ENCODE assay signal across 1 cellular context in the genomic region with DNA sequence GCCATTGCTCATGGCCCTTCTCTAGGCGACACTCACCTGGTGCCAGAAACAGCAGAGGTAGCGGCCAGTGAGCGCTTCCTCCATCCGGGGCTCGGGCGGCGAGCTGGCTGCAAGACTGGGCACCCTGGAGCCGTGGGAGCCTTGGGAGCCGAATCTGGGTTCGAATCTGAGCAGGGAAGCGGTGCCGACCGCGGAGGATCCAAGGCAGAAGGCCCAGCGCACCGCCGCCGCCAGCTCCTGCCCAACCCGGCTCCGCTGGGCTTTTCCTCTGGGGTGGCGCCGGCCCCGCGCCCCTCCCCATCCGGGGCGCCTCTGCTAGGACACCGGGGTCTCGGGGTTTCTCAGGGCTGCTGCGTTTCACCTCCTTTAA.
TF ChIP-seq lines count a peak whose summit lies in the region.

No MANE protein-coding gene starts in this region.

TF ChIP-seq in HepG2, 621 proteins besides CTCF, POLR2A, EP300 and RAD21:
- TF ChIP-seq, protein P1, sequence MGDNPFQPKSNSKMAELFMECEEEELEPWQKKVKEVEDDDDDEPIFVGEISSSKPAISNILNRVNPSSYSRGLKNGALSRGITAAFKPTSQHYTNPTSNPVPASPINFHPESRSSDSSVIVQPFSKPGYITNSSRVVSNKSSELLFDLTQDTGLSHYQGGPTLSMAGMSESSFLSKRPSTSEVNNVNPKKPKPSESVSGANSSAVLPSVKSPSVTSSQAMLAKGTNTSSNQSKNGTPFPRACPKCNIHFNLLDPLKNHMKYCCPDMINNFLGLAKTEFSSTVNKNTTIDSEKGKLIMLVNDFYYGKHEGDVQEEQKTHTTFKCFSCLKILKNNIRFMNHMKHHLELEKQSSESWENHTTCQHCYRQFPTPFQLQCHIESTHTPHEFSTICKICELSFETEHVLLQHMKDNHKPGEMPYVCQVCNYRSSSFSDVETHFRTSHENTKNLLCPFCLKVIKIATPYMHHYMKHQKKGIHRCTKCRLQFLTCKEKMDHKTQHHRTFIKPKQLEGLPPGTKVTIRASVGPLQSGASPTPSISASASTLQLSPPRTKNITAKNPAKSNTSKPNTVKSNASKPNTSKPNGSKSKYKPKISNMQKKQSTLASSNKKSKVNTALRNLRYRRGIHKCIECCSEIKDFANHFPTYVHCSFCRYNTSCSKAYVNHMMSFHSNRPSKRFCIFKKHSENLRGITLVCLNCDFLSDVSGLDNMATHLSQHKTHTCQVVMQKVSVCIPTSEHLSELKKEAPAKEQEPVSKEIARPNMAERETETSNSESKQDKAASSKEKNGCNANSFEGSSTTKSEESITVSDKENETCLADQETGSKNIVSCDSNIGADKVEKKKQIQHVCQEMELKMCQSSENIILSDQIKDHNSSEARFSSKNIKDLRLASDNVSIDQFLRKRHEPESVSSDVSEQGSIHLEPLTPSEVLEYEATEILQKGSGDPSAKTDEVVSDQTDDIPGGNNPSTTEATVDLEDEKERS (CRISPR knock-in tag; IDR thresholded peaks at IDR 0.05), result no peak
- TF ChIP-seq GATAD2A (CRISPR knock-in tag; IDR thresholded peaks at IDR 0.05) (no peak), ZSCAN9 (CRISPR knock-in tag; IDR thresholded peaks at IDR 0.05; ENCODE audit: borderline replicate concordance) (no peak), SSRP1 (CRISPR knock-in tag; IDR thresholded peaks at IDR 0.05) (no peak), KAT8 (CRISPR knock-in tag; IDR thresholded peaks at IDR 0.05) (no peak), ZNF761 (CRISPR knock-in tag; conservative IDR thresholded peaks at IDR 0.05) (no peak), ZNF776 (CRISPR knock-in tag; IDR thresholded peaks at IDR 0.05) (no peak), NPAS2 (CRISPR knock-in tag; IDR thresholded peaks at IDR 0.05; ENCODE audit: borderline replicate concordance) (no peak), PHF8 (CRISPR knock-in tag; IDR thresholded peaks at IDR 0.05) (no peak), PHF21A (CRISPR knock-in tag; IDR thresholded peaks at IDR 0.05) (no peak), ZBTB20 (CRISPR knock-in tag; IDR thresholded peaks at IDR 0.05; ENCODE audit: borderline replicate concordance, low read depth) (no peak), ZNF777 (CRISPR knock-in tag; IDR thresholded peaks at IDR 0.05) (no peak), RARA (CRISPR knock-in tag; IDR thresholded peaks at IDR 0.05) (no peak), GABPB1 (CRISPR knock-in tag; IDR thresholded peaks at IDR 0.05) (no peak), ZNF563 (CRISPR knock-in tag; IDR thresholded peaks at IDR 0.05) (no peak), ZNF550 (CRISPR knock-in tag; IDR thresholded peaks at IDR 0.05; ENCODE audit: borderline replicate concordance) (no peak), SRSF9 (IDR thresholded peaks at IDR 0.05; ENCODE audit: borderline replicate concordance, insufficient read depth, low read depth, low read length, poor library complexity, severe bottlenecking) (no peak)
- TF ChIP-seq, protein P2, sequence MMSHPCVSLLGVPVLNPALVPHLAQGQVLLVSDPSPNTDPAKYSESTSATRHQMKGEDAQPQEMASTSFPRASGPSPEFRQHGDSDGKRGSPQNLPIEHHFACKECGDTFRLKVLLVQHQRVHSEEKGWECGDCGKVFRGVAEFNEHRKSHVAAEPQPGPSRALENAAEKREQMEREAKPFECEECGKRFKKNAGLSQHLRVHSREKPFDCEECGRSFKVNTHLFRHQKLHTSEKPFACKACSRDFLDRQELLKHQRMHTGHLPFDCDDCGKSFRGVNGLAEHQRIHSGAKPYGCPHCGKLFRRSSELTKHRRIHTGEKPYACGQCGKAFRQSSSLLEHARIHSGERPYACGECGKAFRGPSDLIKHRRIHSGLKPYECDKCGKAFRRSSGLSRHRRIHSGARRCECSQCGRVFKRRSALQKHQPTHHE (CRISPR knock-in tag; IDR thresholded peaks at IDR 0.05; ENCODE audit: borderline replicate concordance), result no peak
- TF ChIP-seq, protein P3, sequence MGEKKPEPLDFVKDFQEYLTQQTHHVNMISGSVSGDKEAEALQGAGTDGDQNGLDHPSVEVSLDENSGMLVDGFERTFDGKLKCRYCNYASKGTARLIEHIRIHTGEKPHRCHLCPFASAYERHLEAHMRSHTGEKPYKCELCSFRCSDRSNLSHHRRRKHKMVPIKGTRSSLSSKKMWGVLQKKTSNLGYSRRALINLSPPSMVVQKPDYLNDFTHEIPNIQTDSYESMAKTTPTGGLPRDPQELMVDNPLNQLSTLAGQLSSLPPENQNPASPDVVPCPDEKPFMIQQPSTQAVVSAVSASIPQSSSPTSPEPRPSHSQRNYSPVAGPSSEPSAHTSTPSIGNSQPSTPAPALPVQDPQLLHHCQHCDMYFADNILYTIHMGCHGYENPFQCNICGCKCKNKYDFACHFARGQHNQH (CRISPR knock-in tag; IDR thresholded peaks at IDR 0.05), result no peak
- TF ChIP-seq, protein P4, sequence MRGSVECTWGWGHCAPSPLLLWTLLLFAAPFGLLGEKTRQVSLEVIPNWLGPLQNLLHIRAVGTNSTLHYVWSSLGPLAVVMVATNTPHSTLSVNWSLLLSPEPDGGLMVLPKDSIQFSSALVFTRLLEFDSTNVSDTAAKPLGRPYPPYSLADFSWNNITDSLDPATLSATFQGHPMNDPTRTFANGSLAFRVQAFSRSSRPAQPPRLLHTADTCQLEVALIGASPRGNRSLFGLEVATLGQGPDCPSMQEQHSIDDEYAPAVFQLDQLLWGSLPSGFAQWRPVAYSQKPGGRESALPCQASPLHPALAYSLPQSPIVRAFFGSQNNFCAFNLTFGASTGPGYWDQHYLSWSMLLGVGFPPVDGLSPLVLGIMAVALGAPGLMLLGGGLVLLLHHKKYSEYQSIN (CRISPR knock-in tag; IDR thresholded peaks at IDR 0.05; ENCODE audit: borderline replicate concordance), result no peak
